8 cellular contexts compared by ENCODE assay signal in genomic region chr12:48997719-48998496, GRCh38. TPM values are rescaled to one million over a fixed set of nuclear protein-coding genes. Genes with fewer than 3 reads are reported as not detected.
DNase-seq lines count a peak whose midpoint lies in the region; ATAC-seq and TF ChIP-seq lines count a peak whose summit lies in the region.

No MANE protein-coding gene starts in this region.

- H3K4me3 ChIP-seq in hepatocyte (peak overlapping the region; percentile 33), smooth muscle cell (peak overlapping the region; percentile 56)

- H3K4me2 ChIP-seq in hepatocyte (peak overlapping the region; percentile 98), smooth muscle cell (peak overlapping the region; percentile 94)

- peaks cover 6% of the 10 kb centered on the region for H3F3A ChIP-seq in smooth muscle cell (ENCODE audit: low read depth)

- H3K4me1 ChIP-seq in hepatocyte (ENCODE audit: insufficient read depth) (peaks cover 19% of the 10 kb centered on the region), smooth muscle cell (ENCODE audit: low read depth) (peaks cover 11% of the 10 kb centered on the region)

- H3K9me3 ChIP-seq in hepatocyte (ENCODE audit: low read depth) (no peaks in the 10 kb centered on the region), smooth muscle cell (replicated peaks; ENCODE audit: low read depth) (no peaks in the 10 kb centered on the region)

- no peaks in the 10 kb centered on the region for H4K20me1 ChIP-seq in hepatocyte (ENCODE audit: insufficient read depth, poor library complexity, severe bottlenecking)
- H4K20me1 ChIP-seq in smooth muscle cell (ENCODE audit: low read depth), result peaks cover 15% of the 10 kb centered on the region

- WGBS in hepatocyte (ENCODE audit: low lambda C conversion rate, missing lambda C conversion rate), result 6% methylated on average over 41 of the region's 57 CpGs
- WGBS in smooth muscle cell (ENCODE audit: low lambda C conversion rate), result 1% methylated on average over 40 of the region's 57 CpGs

- no peaks in the 10 kb centered on the region for H3K79me2 ChIP-seq in hepatocyte
- H3K79me2 ChIP-seq in smooth muscle cell (ENCODE audit: low read depth), result no peaks in the 10 kb centered on the region

- H2AFZ ChIP-seq in hepatocyte (peak overlapping the region; percentile 33), smooth muscle cell (ENCODE audit: low read depth) (no peak overlapping the region)

- no peak overlapping the region for H3K9ac ChIP-seq in smooth muscle cell (ENCODE audit: low read depth)

- peak; percentile 58 for ATAC-seq in HG02798 (IDR thresholded peaks at IDR 0.05; ENCODE audit: poor library complexity, unreplicated experiment)

- no peak for TF ChIP-seq CTCF in hepatocyte (IDR thresholded peaks at IDR 0.05; ENCODE audit: poor library complexity)
- no peak for TF ChIP-seq CTCF in smooth muscle cell (IDR thresholded peaks at IDR 0.05; ENCODE audit: borderline replicate concordance, insufficient read depth, poor library complexity, severe bottlenecking)

- H3K27me3 ChIP-seq in hepatocyte (peaks cover 58% of the 10 kb centered on the region), smooth muscle cell (ENCODE audit: low read depth) (peaks cover 44% of the 10 kb centered on the region)

- no peaks in the 10 kb centered on the region for H3K9me2 ChIP-seq in hepatocyte (replicated peaks; ENCODE audit: insufficient read depth)

- DNase-seq in activated CD4-positive, CD25-positive, alpha-beta regulatory T cell treated with anti-CD3 and anti-CD28 coated beads, Interleukin-2, amount 50 U/mL, for 72 hours, result peak; percentile 47
- no peak for DNase-seq in activated CD4-positive, CD25-positive, alpha-beta regulatory T cell (lab: John Stamatoyannopoulos, UW)
- peak; percentile 44 for DNase-seq in activated CD8-positive, alpha-beta memory T cell treated with anti-CD3 and anti-CD28 coated beads, Interleukin-2, amount 50 U/mL, for 4 hours
- DNase-seq in hepatocyte (ENCODE audit: low spot score) (peak; percentile 65), smooth muscle cell (lab: John Stamatoyannopoulos, UW; ENCODE audit: unreplicated experiment) (no peak), superior temporal gyrus (ENCODE audit: extremely low spot score) (no peak), cerebellar nuclear complex (lab: John Stamatoyannopoulos, UW) (no peak)

- H3K36me3 ChIP-seq in hepatocyte (replicated peaks; ENCODE audit: insufficient read depth, low read depth) (no peaks in the 10 kb centered on the region), smooth muscle cell (ENCODE audit: low read depth) (peaks cover 5% of the 10 kb centered on the region)

- H3K27ac ChIP-seq in hepatocyte (no peak overlapping the region), smooth muscle cell (ENCODE audit: low read depth) (no peak overlapping the region)

RNA-seq across cellular contexts. Expression of gene DDN, which starts 1.3 kb away (rescaled TPM):
- total RNA-seq in hepatocyte, result 0.10 and 0.20 TPM in 2 replicates
- polyA plus RNA-seq in hepatocyte, result not detected in 2 replicates
- 0.13 and 1.8 TPM in 2 replicates for total RNA-seq in smooth muscle cell
- polyA plus RNA-seq in smooth muscle cell, result 0.03 and 1.2 TPM in 2 replicates

RNA-seq across cellular contexts. Expression of gene WNT1, which starts 19.8 kb away (rescaled TPM):
- total RNA-seq in hepatocyte (not detected in 2 replicates), smooth muscle cell (not detected in 2 replicates)
- polyA plus RNA-seq in hepatocyte (not detected in 2 replicates), smooth muscle cell (not detected in 2 replicates)

RNA-seq across cellular contexts. Expression of gene PRKAG1, which starts 20.7 kb away (rescaled TPM):
- total RNA-seq in hepatocyte, result 61.5 and 69.8 TPM in 2 replicates
- 39.9 and 46.0 TPM in 2 replicates for polyA plus RNA-seq in hepatocyte
- 61.5 and 62.6 TPM in 2 replicates for total RNA-seq in smooth muscle cell
- polyA plus RNA-seq in smooth muscle cell, result 39.4 and 42.5 TPM in 2 replicates

RNA-seq across cellular contexts. Expression of gene WNT10B, which starts 26.4 kb away (rescaled TPM):
- total RNA-seq in hepatocyte (0.30 TPM in 1 of 2 replicates, not detected in the other), smooth muscle cell (0.13 and 0.49 TPM in 2 replicates)
- polyA plus RNA-seq in hepatocyte (0.77 and 1.1 TPM in 2 replicates), smooth muscle cell (0.14 and 1.2 TPM in 2 replicates)

RNA-seq across cellular contexts. Expression of gene ARF3, which starts 40.6 kb away (rescaled TPM):
- 67.7 and 71.3 TPM in 2 replicates for total RNA-seq in hepatocyte
- 57.6 and 61.6 TPM in 2 replicates for polyA plus RNA-seq in hepatocyte
- total RNA-seq in smooth muscle cell, result 57.0 and 59.9 TPM in 2 replicates
- 53.3 and 67.7 TPM in 2 replicates for polyA plus RNA-seq in smooth muscle cell

Comparison
In these comparisons a context has a peak if more than half of its experiments do, and no peak if none do; other contexts are left out.
1. DNase-seq: peak in activated CD4-positive, CD25-positive, alpha-beta regulatory T cell treated with anti-CD3 and anti-CD28 coated beads, Interleukin-2, amount 50 U/mL, for 72 hours (single experiment), activated CD8-positive, alpha-beta memory T cell treated with anti-CD3 and anti-CD28 coated beads, Interleukin-2, amount 50 U/mL, for 4 hours (single experiment) and hepatocyte (single experiment); none in activated CD4-positive, CD25-positive, alpha-beta regulatory T cell (0 of 4), smooth muscle cell (single experiment), superior temporal gyrus (single experiment) and cerebellar nuclear complex (0 of 2).